In the genomic region with DNA sequence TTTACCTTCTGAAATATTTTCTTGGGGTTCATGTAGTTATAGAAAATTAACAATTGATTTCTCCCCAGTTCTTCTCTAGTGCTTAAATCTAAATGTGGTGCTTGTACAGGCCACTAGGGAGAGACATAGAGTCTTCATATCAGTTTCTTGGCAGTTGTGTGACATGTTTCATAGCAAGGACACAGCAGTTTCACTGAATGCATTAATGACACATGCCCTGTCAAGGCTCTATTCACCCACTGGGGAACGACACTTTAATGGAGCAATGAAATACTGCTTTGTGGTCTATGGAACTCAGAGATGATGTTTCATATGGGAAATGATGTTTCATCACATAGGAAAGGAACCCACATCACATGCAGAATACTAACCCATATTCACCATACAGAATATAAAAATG, we compare ENCODE assay signal across 8 cellular contexts. TPM values are rescaled to one million over a fixed set of nuclear protein-coding genes. Genes with fewer than 3 reads are reported as not detected.
A peak's percentile ranks its signal among the peaks of the same experiment; 100 is the strongest.
DNase-seq lines count a peak whose midpoint lies in the region; ATAC-seq and TF ChIP-seq lines count a peak whose summit lies in the region.

No MANE protein-coding gene starts in this region.

- H3K4me3 ChIP-seq in fibroblast of pulmonary artery (replicated peaks; ENCODE audit: low read depth, low read length) (peak overlapping the region; percentile 85), skeletal muscle cell (ENCODE audit: low read depth, low read length) (peak overlapping the region; percentile 87)

- no peaks in the 10 kb centered on the region for H3K27me3 Mint-ChIP-seq in Calu3 (ENCODE audit: unreplicated experiment)
- peaks cover 39% of the 10 kb centered on the region for H3K27me3 Mint-ChIP-seq in activated CD4-positive, alpha-beta memory T cell treated with anti-CD3 and anti-CD28 coated beads for 36 hours

- TF ChIP-seq CTCF in Calu3 (IDR thresholded peaks at IDR 0.05; ENCODE audit: unreplicated experiment) (peak; percentile 47), RWPE1 (conservative IDR thresholded peaks at IDR 0.05; ENCODE audit: low read depth) (peak; percentile 85), fibroblast of pulmonary artery (IDR thresholded peaks at IDR 0.05; ENCODE audit: low read length, missing control alignments) (peak; percentile 74)

- intact Hi-C loops in Calu3 (cut with micrococcal nuclease; ENCODE audit: unreplicated experiment), result loop anchor here (1.0 to 10.0 kb wide), 3 partner anchors 172 to 525 kb away; no protein-coding TSS in a partner anchor
- intact Hi-C loops in activated CD4-positive, alpha-beta memory T cell treated with anti-CD3 and anti-CD28 coated beads for 36 hours (cut with micrococcal nuclease), result loop anchor here (5.0 kb wide), 2 partner anchors 257 to 413 kb away; no protein-coding TSS in a partner anchor

- peaks cover 5% of the 10 kb centered on the region for H3K36me3 Mint-ChIP-seq in Calu3 (ENCODE audit: insufficient read depth, unreplicated experiment)
- no peaks in the 10 kb centered on the region for H3K36me3 Mint-ChIP-seq in activated CD4-positive, alpha-beta memory T cell treated with anti-CD3 and anti-CD28 coated beads for 36 hours

- no peak overlapping the region for H3K27ac Mint-ChIP-seq in Calu3 (ENCODE audit: unreplicated experiment)
- no peak overlapping the region for H3K27ac Mint-ChIP-seq in activated CD4-positive, alpha-beta memory T cell treated with anti-CD3 and anti-CD28 coated beads for 36 hours

- ATAC-seq in HG03432 (IDR thresholded peaks at IDR 0.05; ENCODE audit: unreplicated experiment), result peak; percentile 46

- no peaks in the 10 kb centered on the region for H3K9me3 Mint-ChIP-seq in Calu3 (ENCODE audit: low read depth, unreplicated experiment)
- H3K9me3 Mint-ChIP-seq in activated CD4-positive, alpha-beta memory T cell treated with anti-CD3 and anti-CD28 coated beads for 36 hours, result no peaks in the 10 kb centered on the region

- no TSS peak for BruUV-seq in Calu3 (replicated peaks; lab: Mats Ljungman, UMichigan)

- H3K27ac ChIP-seq in RWPE1, result no peak overlapping the region

- DNase-seq in Calu3 (no peak), GM19240 (ENCODE audit: insufficient read length, low spot score) (peak; percentile 40), RWPE1 (ENCODE audit: low spot score) (peak; percentile 56), fibroblast of pulmonary artery (ENCODE audit: low read depth) (peak; percentile 74), skeletal muscle cell (ENCODE audit: low read depth) (peak; percentile 69), DMS79 treated with DMSO at 0.1 percent for 48 hours (lab: John Stamatoyannopoulos, UW) (no peak)
- no peak for DNase-seq in activated CD4-positive, alpha-beta memory T cell treated with anti-CD3 and anti-CD28 coated beads for 36 hours

- H3K4me1 Mint-ChIP-seq in Calu3 (ENCODE audit: low read depth, unreplicated experiment), result peaks cover 19% of the 10 kb centered on the region
- H3K4me1 Mint-ChIP-seq in activated CD4-positive, alpha-beta memory T cell treated with anti-CD3 and anti-CD28 coated beads for 36 hours (ENCODE audit: low read depth), result peaks cover 6% of the 10 kb centered on the region

- H3K4me3 Mint-ChIP-seq in Calu3 (ENCODE audit: low read depth, unreplicated experiment), result no peak overlapping the region
- H3K4me3 Mint-ChIP-seq in activated CD4-positive, alpha-beta memory T cell treated with anti-CD3 and anti-CD28 coated beads for 36 hours, result no peak overlapping the region

- POLR2A ChIA-PET in RWPE1 (lab: Yijun Ruan, JAX; ENCODE audit: low non-redundant PET), result no interaction called here
- POLR2A ChIA-PET in activated CD4-positive, alpha-beta memory T cell treated with anti-CD3 and anti-CD28 coated beads for 36 hours (lab: Charles Lee), result no interaction called here

- CTCF ChIA-PET in Calu3 (lab: Charles Lee), result no interaction called here
- CTCF ChIA-PET in RWPE1 (lab: Yijun Ruan, JAX), result no interaction called here
- CTCF ChIA-PET in activated CD4-positive, alpha-beta memory T cell treated with anti-CD3 and anti-CD28 coated beads for 36 hours (lab: Charles Lee), result no interaction called here

RNA-seq across cellular contexts. Expression of a gene that starts 2.8 kb away (rescaled TPM):
- 1.2 and 1.5 TPM in 2 replicates for total RNA-seq in Calu3 (2022)
- not detected for total RNA-seq in activated CD4-positive, alpha-beta memory T cell treated with anti-CD3 and anti-CD28 coated beads for 36 hours

Comparison
In these comparisons a context has a peak if more than half of its experiments do, and no peak if none do; other contexts are left out.
1. DNase-seq: peak in GM19240 (single experiment), RWPE1 (single experiment), fibroblast of pulmonary artery (single experiment) and skeletal muscle cell (single experiment); none in Calu3 (single experiment), DMS79 treated with DMSO at 0.1 percent for 48 hours (single experiment) and activated CD4-positive, alpha-beta memory T cell treated with anti-CD3 and anti-CD28 coated beads for 36 hours (single experiment).
2. Peak in every context shown above with its lines, with median percentiles within 50 percentile points of each other: CTCF ChIP-seq.